Comparison of ENCODE assay signal across 13 cellular contexts in genomic region chr3:129664040-129664646, GRCh38. TPM values are rescaled to one million over a fixed set of nuclear protein-coding genes. Genes with fewer than 3 reads are reported as not detected.
DNase-seq lines count a peak whose midpoint lies in the region; ATAC-seq, FAIRE-seq and TF ChIP-seq lines count a peak whose summit lies in the region.
"Had no signal": no experiment of that assay in that cellular context is flagged by ENCODE, and none has a peak within 500 bp of the region (broad histone marks: within the 10 kb centered on the region; RNA-seq: fewer than 3 reads in every experiment).

No MANE protein-coding gene starts in this region.

- H3K9me3 ChIP-seq in thyroid gland (no peaks in the 10 kb centered on the region), kidney (ENCODE audit: control insufficient read depth in 1 of 2, low read length in 2 of 2) (no peaks in the 10 kb centered on the region)
- H3K9me3 ChIP-seq: transverse colon had no signal

- no peak for TF ChIP-seq POLR2A in thyroid gland (IDR thresholded peaks at IDR 0.05)
- no peak for TF ChIP-seq POLR2A in GM12891 (IDR thresholded peaks at IDR 0.05; ENCODE audit: low read depth, low read length)

- FAIRE-seq in kidney (lab: Jason Lieb, UNC): no peak
- FAIRE-seq in GM12891 (lab: Jason Lieb, UNC): no peak

- peaks cover 19% of the 10 kb centered on the region for H3K4me1 ChIP-seq in ACC112 (ENCODE audit: control insufficient read depth, insufficient read depth, low read length, unreplicated experiment)
- peaks cover 14 to 31% of the 10 kb centered on the region in 2 donors for H3K4me1 ChIP-seq in thyroid gland
- peaks cover 4 to 16% of the 10 kb centered on the region in 2 donors for H3K4me1 ChIP-seq in kidney (ENCODE audit: control insufficient read depth in 1 of 2, insufficient read depth in 1 of 2, low read depth in 1 of 2, low read length in 2 of 2)

- no peak for ATAC-seq in naive thymus-derived CD8-positive, alpha-beta T cell

- H3K36me3 Mint-ChIP-seq in chondrocyte (ENCODE audit: low read depth): peaks cover 2% of the 10 kb centered on the region
- peaks cover 0 to 9% (median 8%) of the 10 kb centered on the region in 3 donors for H3K36me3 Mint-ChIP-seq in naive thymus-derived CD8-positive, alpha-beta T cell
- H3K36me3 Mint-ChIP-seq: activated naive CD4-positive, alpha-beta T cell treated with anti-CD3 and anti-CD28 coated beads, Interleukin-2, amount 10 ng/mL, durations not matched to agents 7 days and 5 days had no signal

- POLR2A ChIA-PET in naive thymus-derived CD8-positive, alpha-beta T cell (lab: Charles Lee): no interaction called here

- peaks cover 51% of the 10 kb centered on the region for H3K4me1 Mint-ChIP-seq in chondrocyte (ENCODE audit: low read depth)
- peaks cover 0 to 22% (median 5%) of the 10 kb centered on the region in 4 donors for H3K4me1 Mint-ChIP-seq in naive thymus-derived CD8-positive, alpha-beta T cell
- H3K4me1 Mint-ChIP-seq: activated naive CD4-positive, alpha-beta T cell treated with anti-CD3 and anti-CD28 coated beads, Interleukin-2, amount 10 ng/mL, durations not matched to agents 7 days and 5 days had no signal

- H3K4me3 ChIP-seq in ACC112 (ENCODE audit: low read depth, low read length) (no peak overlapping the region), thyroid gland (replicated peaks in 1 of 3) (no peak overlapping the region), kidney (ENCODE audit: low read length in 2 of 2) (no peak overlapping the region)
- H3K4me3 ChIP-seq: transverse colon had no signal

- TF ChIP-seq CTCF in chondrocyte (IDR thresholded peaks at IDR 0.05) (no peak), thyroid gland (IDR thresholded peaks at IDR 0.05) (no peak), kidney (IDR thresholded peaks at IDR 0.05; ENCODE audit: borderline replicate concordance, extremely low read depth, insufficient read depth) (no peak)

- no peaks in the 10 kb centered on the region for H3K9me3 Mint-ChIP-seq in chondrocyte (ENCODE audit: low read depth)
- no peaks in the 10 kb centered on the region for H3K9me3 Mint-ChIP-seq in naive thymus-derived CD8-positive, alpha-beta T cell
- H3K9me3 Mint-ChIP-seq: activated naive CD4-positive, alpha-beta T cell treated with anti-CD3 and anti-CD28 coated beads, Interleukin-2, amount 10 ng/mL, durations not matched to agents 7 days and 5 days had no signal

- intact Hi-C loops in thyroid gland (cut with DNase I) (no loop called here), kidney (cut with DNase I) (no loop called here)

- peak overlapping the region; percentile 80 for H3K27ac Mint-ChIP-seq in chondrocyte (ENCODE audit: unreplicated experiment)
- H3K27ac Mint-ChIP-seq in naive thymus-derived CD8-positive, alpha-beta T cell: no peak overlapping the region
- H3K27ac Mint-ChIP-seq: activated naive CD4-positive, alpha-beta T cell treated with anti-CD3 and anti-CD28 coated beads, Interleukin-2, amount 10 ng/mL, durations not matched to agents 7 days and 5 days had no signal

- H2AFZ ChIP-seq in ACC112 (ENCODE audit: low read length, unreplicated experiment): no peak overlapping the region

- H3K27me3 ChIP-seq in ACC112 (ENCODE audit: insufficient read depth, low read length) (no peaks in the 10 kb centered on the region), thyroid gland (no peaks in the 10 kb centered on the region)
- H3K27me3 ChIP-seq: transverse colon had no signal

- WGBS in thyroid gland, 2 donors: 83 to 88% methylated on average over 6 of the region's 6 CpGs

- H3K79me2 ChIP-seq in ACC112 (ENCODE audit: control insufficient read depth, insufficient read depth, low read length, unreplicated experiment): no peaks in the 10 kb centered on the region

- no peak overlapping the region for H3K9ac ChIP-seq in kidney (ENCODE audit: low read length in 2 of 2)

- H3K36me3 ChIP-seq in ACC112 (ENCODE audit: insufficient read depth, low read length) (no peaks in the 10 kb centered on the region), thyroid gland (no peaks in the 10 kb centered on the region), kidney (ENCODE audit: control insufficient read depth in 1 of 2, insufficient read depth in 2 of 2, low read length in 2 of 2) (no peaks in the 10 kb centered on the region)
- H3K36me3 ChIP-seq: transverse colon had no signal

- no peaks in the 10 kb centered on the region for H3K27me3 Mint-ChIP-seq in chondrocyte (ENCODE audit: low read depth)
- H3K27me3 Mint-ChIP-seq in naive thymus-derived CD8-positive, alpha-beta T cell: no peaks in the 10 kb centered on the region
- H3K27me3 Mint-ChIP-seq: activated naive CD4-positive, alpha-beta T cell treated with anti-CD3 and anti-CD28 coated beads, Interleukin-2, amount 10 ng/mL, durations not matched to agents 7 days and 5 days had no signal

- H3K27ac ChIP-seq in ACC112 (ENCODE audit: low read depth, low read length): peak overlapping the region; percentile 64
- no peak overlapping the region for H3K27ac ChIP-seq in thyroid gland
- no peak overlapping the region for H3K27ac ChIP-seq in kidney (ENCODE audit: low read depth in 2 of 2, low read length in 2 of 2)
- H3K27ac ChIP-seq: transverse colon had no signal

- no peak overlapping the region for H3K4me3 Mint-ChIP-seq in chondrocyte (ENCODE audit: unreplicated experiment)
- no peak overlapping the region for H3K4me3 Mint-ChIP-seq in naive thymus-derived CD8-positive, alpha-beta T cell
- H3K4me3 Mint-ChIP-seq: activated naive CD4-positive, alpha-beta T cell treated with anti-CD3 and anti-CD28 coated beads, Interleukin-2, amount 10 ng/mL, durations not matched to agents 7 days and 5 days had no signal

- peak; percentile 14 to 16 for DNase-seq in NCI-H1930 (lab: John Stamatoyannopoulos, UW)
- DNase-seq in chondrocyte (ENCODE audit: low spot score): no peak
- DNase-seq in myocyte (ENCODE audit: low read depth): peak; percentile 79
- DNase-seq in naive thymus-derived CD8-positive, alpha-beta T cell: no peak
- DNase-seq in thyroid gland: no peak
- no peak for DNase-seq in kidney
- DNase-seq in GM12891 (ENCODE audit: insufficient read length, low spot score): no peak
- DNase-seq: activated naive CD4-positive, alpha-beta T cell treated with anti-CD3 and anti-CD28 coated beads, Interleukin-2, amount 10 ng/mL, durations not matched to agents 7 days and 5 days; caudate nucleus; NCI-H1436 treated with DMSO at 0.1 percent for 48 hours; NCI-H524 treated with DMSO at 0.1 percent for 48 hours; transverse colon had no signal

TF ChIP-seq in GM12891, 5 proteins besides CTCF, POLR2A, EP300 and RAD21:
- no peak for TF ChIP-seq PAX5 (IDR thresholded peaks at IDR 0.05; ENCODE audit: insufficient read depth, low read length, severe bottlenecking)
- no peak for TF ChIP-seq SPI1 (IDR thresholded peaks at IDR 0.05; ENCODE audit: low read depth, low read length)
- TF ChIP-seq POU2F2 (IDR thresholded peaks at IDR 0.05; ENCODE audit: low read depth, low read length): no peak
- TF ChIP-seq POLR2AphosphoS5 (IDR thresholded peaks at IDR 0.05; ENCODE audit: low read depth, low read length): no peak
- no peak for TF ChIP-seq TAF1 (IDR thresholded peaks at IDR 0.05; ENCODE audit: low read depth, low read length)

RNA-seq across cellular contexts. Expression of gene PLXND1, which starts 57.7 kb away (rescaled TPM):
- total RNA-seq in chondrocyte (267 to 284 TPM (median 270 TPM) in 3 replicates), myocyte (37.7 and 44.2 TPM in 2 replicates), thyroid gland (10 to 100 TPM; 50.7 to 69.8 (median 60.8) TPM), kidney (152 TPM)
- 231 TPM for polyA plus RNA-seq in myocyte (2012)
- 10 to 100 TPM in 1 of 2 experiments, 1 to 10 TPM in 1; 7.4 to 11.3 TPM for total RNA-seq in naive thymus-derived CD8-positive, alpha-beta T cell
- polyA plus RNA-seq in naive thymus-derived CD8-positive, alpha-beta T cell: 1 to 10 TPM in 1 of 3 donors, under 1 TPM in 2; 0.25 to 1.2 (median 0.30) TPM
- polyA plus RNA-seq in kidney (ENCODE audit: insufficient read depth, low read depth, low replicate concordance): 67.0 TPM
- 0.63 TPM for polyA plus RNA-seq in GM12891 (2012; ENCODE audit: low read depth, missing spikeins)

Comparison
In these comparisons a context has a peak if more than half of its experiments do, and no peak if none do; other contexts are left out.
1. DNase-seq: peak in NCI-H1930 (2 of 2) and myocyte (single experiment); none in chondrocyte (single experiment), naive thymus-derived CD8-positive, alpha-beta T cell (0 of 10), thyroid gland (0 of 2), kidney (single experiment) and GM12891 (single experiment).